Comparison of ENCODE assay signal across 8 cellular contexts in the genomic region with DNA sequence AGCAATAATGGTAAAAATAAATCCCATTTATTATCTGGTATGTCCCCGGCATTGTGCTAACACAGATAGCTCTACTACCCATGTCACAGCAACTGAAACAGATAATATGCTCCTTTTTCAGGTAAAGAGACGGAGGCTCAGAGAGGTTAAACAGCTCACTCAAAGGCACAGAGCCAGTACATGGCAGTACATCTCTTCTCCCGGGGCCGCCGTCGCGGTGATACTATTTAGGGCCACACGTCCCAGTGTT. TPM values are rescaled to one million over a fixed set of nuclear protein-coding genes. Genes with fewer than 3 reads are reported as not detected.
A peak's percentile ranks its signal among the peaks of the same experiment; 100 is the strongest.
DNase-seq lines count a peak whose midpoint lies in the region; ATAC-seq and TF ChIP-seq lines count a peak whose summit lies in the region.

No MANE protein-coding gene starts in this region.

- no peak for DNase-seq in HFFc6
- DNase-seq in activated naive CD8-positive, alpha-beta T cell treated with anti-CD3 and anti-CD28 coated beads, Interleukin-2, amount 10 ng/mL, durations not matched to agents 7 days and 5 days, result no peak
- DNase-seq in lower leg skin (ENCODE audit: low spot score in 2 of 2), result no peak
- no peak for DNase-seq in aorta
- DNase-seq in retina, result no peak

- H3K4me1 Mint-ChIP-seq in HFFc6 (ENCODE audit: low read depth), result peaks cover 61% of the 10 kb centered on the region
- peaks cover 47% of the 10 kb centered on the region for H3K4me1 Mint-ChIP-seq in activated naive CD8-positive, alpha-beta T cell treated with anti-CD3 and anti-CD28 coated beads, Interleukin-2, amount 10 ng/mL, durations not matched to agents 7 days and 5 days

- H3K9me3 ChIP-seq in BLaER1, result no peaks in the 10 kb centered on the region
- no peaks in the 10 kb centered on the region for H3K9me3 ChIP-seq in aorta (ENCODE audit: control insufficient read depth, low read length)

- ATAC-seq in activated naive CD8-positive, alpha-beta T cell treated with anti-CD3 and anti-CD28 coated beads, Interleukin-2, amount 10 ng/mL, durations not matched to agents 7 days and 5 days (ENCODE audit: low read depth), result peak; percentile 28
- ATAC-seq in aorta (ENCODE audit: low FRiP score), result no peak
- no peak for ATAC-seq in HG03097 (IDR thresholded peaks at IDR 0.05; ENCODE audit: low FRiP score, unreplicated experiment)
- ATAC-seq in GM18505 (IDR thresholded peaks at IDR 0.05; ENCODE audit: unreplicated experiment), result no peak

- POLR2A ChIA-PET in activated naive CD8-positive, alpha-beta T cell treated with anti-CD3 and anti-CD28 coated beads, Interleukin-2, amount 10 ng/mL, durations not matched to agents 7 days and 5 days (lab: Charles Lee), result interaction anchor here (1.1 to 1.5 kb wide), 3 partner anchors 45 to 61 kb away, joined by 3 to 11 read pairs (median 3); no protein-coding TSS in a partner anchor

- intact Hi-C loops in lower leg skin (cut with DNase I; ENCODE audit: low total_unique reads), result no loop called here
- intact Hi-C loops in aorta (cut with DNase I), result loop anchor here in 1 of 2 donors (5.0 kb wide), 1 partner anchor 37 kb away; no protein-coding TSS in a partner anchor

- 9 to 10% methylated on average over 8 of the region's 8 CpGs for WGBS in lower leg skin, 2 donors
- WGBS in aorta, 2 donors, result 7% methylated on average over 8 of the region's 8 CpGs

- no peaks in the 10 kb centered on the region for H3K36me3 Mint-ChIP-seq in HFFc6 (ENCODE audit: low read depth)
- H3K36me3 Mint-ChIP-seq in activated naive CD8-positive, alpha-beta T cell treated with anti-CD3 and anti-CD28 coated beads, Interleukin-2, amount 10 ng/mL, durations not matched to agents 7 days and 5 days, result peaks cover 41% of the 10 kb centered on the region

- peak overlapping the region; percentile 95 for H3K27ac Mint-ChIP-seq in HFFc6
- peak overlapping the region; percentile 91 for H3K27ac Mint-ChIP-seq in activated naive CD8-positive, alpha-beta T cell treated with anti-CD3 and anti-CD28 coated beads, Interleukin-2, amount 10 ng/mL, durations not matched to agents 7 days and 5 days

- no peaks in the 10 kb centered on the region for H3K9me3 Mint-ChIP-seq in HFFc6
- H3K9me3 Mint-ChIP-seq in activated naive CD8-positive, alpha-beta T cell treated with anti-CD3 and anti-CD28 coated beads, Interleukin-2, amount 10 ng/mL, durations not matched to agents 7 days and 5 days, result no peaks in the 10 kb centered on the region

- H3K36me3 ChIP-seq in BLaER1 (peaks cover 36% of the 10 kb centered on the region), aorta (ENCODE audit: control insufficient read depth in 1 of 2, insufficient read depth in 2 of 2, low read length in 1 of 2) (no peaks in the 10 kb centered on the region)

- TF ChIP-seq POLR2A in lower leg skin (IDR thresholded peaks at IDR 0.05), result no peak
- no peak for TF ChIP-seq POLR2A in GM18505 (IDR thresholded peaks at IDR 0.05; ENCODE audit: borderline replicate concordance, extremely low read depth, insufficient read depth, insufficient read length)

- peaks cover 53% of the 10 kb centered on the region for H3K4me1 ChIP-seq in BLaER1
- no peaks in the 10 kb centered on the region for H3K4me1 ChIP-seq in aorta (ENCODE audit: control insufficient read depth in 1 of 2, insufficient read depth in 2 of 2, low read length in 2 of 2)

- peak overlapping the region; percentile 88 for H3K27ac ChIP-seq in BLaER1
- peak overlapping the region in 1 of 2 donors; percentile 53 for H3K27ac ChIP-seq in aorta (ENCODE audit: low read depth in 1 of 2, low read length in 2 of 2)

- peak overlapping the region; percentile 92 for H3K4me3 Mint-ChIP-seq in HFFc6
- peak overlapping the region; percentile 89 for H3K4me3 Mint-ChIP-seq in activated naive CD8-positive, alpha-beta T cell treated with anti-CD3 and anti-CD28 coated beads, Interleukin-2, amount 10 ng/mL, durations not matched to agents 7 days and 5 days

- H4K20me1 ChIP-seq in BLaER1, result peaks cover 6% of the 10 kb centered on the region; the same call in 1 of the 2 replicates

- H3K4me2 ChIP-seq in BLaER1, result peak overlapping the region; percentile 86

- H3K4me3 ChIP-seq in BLaER1 (peak overlapping the region; percentile 98), lower leg skin (ENCODE audit: low read depth, poor library complexity, severe bottlenecking) (peak overlapping the region; percentile 61), aorta (ENCODE audit: low read length in 2 of 2) (peak overlapping the region; percentile 51 to 70)

- peak overlapping the region; percentile 90 for H3K9ac ChIP-seq in BLaER1

- TF ChIP-seq CTCF in HFFc6 (IDR thresholded peaks at IDR 0.05), result no peak
- TF ChIP-seq CTCF in lower leg skin (IDR thresholded peaks at IDR 0.05), result no peak

- H3K27me3 Mint-ChIP-seq in HFFc6 (ENCODE audit: insufficient read depth), result peaks cover 1% of the 10 kb centered on the region; the same call in 1 of the 2 replicates
- H3K27me3 Mint-ChIP-seq in activated naive CD8-positive, alpha-beta T cell treated with anti-CD3 and anti-CD28 coated beads, Interleukin-2, amount 10 ng/mL, durations not matched to agents 7 days and 5 days, result peaks cover 4% of the 10 kb centered on the region

- H3K27me3 ChIP-seq in BLaER1, result no peaks in the 10 kb centered on the region
- H3K27me3 ChIP-seq in aorta (ENCODE audit: control insufficient read depth in 1 of 2, insufficient read depth in 2 of 2, low read length in 1 of 2), result no peaks in the 10 kb centered on the region

RNA-seq across cellular contexts. Expression of gene PDK1, which starts 0.7 kb away (rescaled TPM):
- 10 to 100 TPM; 14.5 to 18.6 (median 17.2) TPM for total RNA-seq in HFFc6 (2021; fragmentation: NEBNext Ultra II Directional; extraction: Animal tissue kit (Norgen Biotek cat#: 25700))
- total RNA-seq in activated naive CD8-positive, alpha-beta T cell treated with anti-CD3 and anti-CD28 coated beads, Interleukin-2, amount 10 ng/mL, durations not matched to agents 7 days and 5 days, result 10 to 100 TPM; 42.8 to 44.9 TPM
- 100 to 1,000 TPM in 1 of 4 donors, 10 to 100 TPM in 3; 34.8 to 117 (median 54.8) TPM for total RNA-seq in lower leg skin
- total RNA-seq in aorta, result 10 to 100 TPM; 27.4 to 38.7 TPM
- polyA plus RNA-seq in aorta, result 1 to 10 TPM; 1.9 to 3.2 TPM
